ENCODE assay signal across 9 cellular contexts in genomic region chr3:179929091-179929529, GRCh38.
DNase-seq lines count a peak whose midpoint lies in the region; ATAC-seq, FAIRE-seq and TF ChIP-seq lines count a peak whose summit lies in the region.
"Had no signal": no experiment of that assay in that cellular context is flagged by ENCODE, and none has a peak within 500 bp of the region (broad histone marks: within the 10 kb centered on the region; RNA-seq: fewer than 3 reads in every experiment).

No MANE protein-coding gene starts in this region.

- POLR2A ChIA-PET in T-cell (lab: Charles Lee), result no interaction called here

- no peak overlapping the region for H3K27ac Mint-ChIP-seq in T-cell

- H3K27me3 Mint-ChIP-seq in T-cell, result peaks cover 10 to 14% of the 10 kb centered on the region in 2 donors

- peak; percentile 28 for FAIRE-seq in G401.6 (lab: Jason Lieb, UNC)

- peak; percentile 80 to 83 for DNase-seq in HAP-1 (ENCODE audit: low spot score in 2 of 2)
- peak; percentile 49 for DNase-seq in NCI-H128 (lab: John Stamatoyannopoulos, UW; ENCODE audit: unreplicated experiment)
- peak in 22 of 34 experiments; percentile 2 to 31 (median 10) for DNase-seq in T-cell
- DNase-seq in cardiac fibroblast (ENCODE audit: low read depth in 2 of 2), result peak; percentile 77 to 83
- DNase-seq in stimulated activated CD8-positive, alpha-beta memory T cell treated with anti-CD3 and anti-CD28 coated beads, Interleukin-7, amount 100 ng/mL, for 24 hours (ENCODE audit: low read depth), result peak; percentile 7
- DNase-seq in activated CD4-positive, CD25-positive, alpha-beta regulatory T cell treated with anti-CD3 and anti-CD28 coated beads, Interleukin-2, amount 50 U/mL, for 72 hours, result no peak

- no peak overlapping the region for H3K4me3 Mint-ChIP-seq in T-cell
- H3K4me3 Mint-ChIP-seq: central memory CD8-positive, alpha-beta T cell had no signal

- peaks cover 0 to 1% (median 1%) of the 10 kb centered on the region in 3 donors for H3K4me1 Mint-ChIP-seq in T-cell
- H3K4me1 Mint-ChIP-seq: central memory CD8-positive, alpha-beta T cell had no signal

- ATAC-seq in T-cell (replicated peaks in 1 of 4), result no peak

- TF ChIP-seq RAD21 in liver (IDR thresholded peaks at IDR 0.05), result peak; percentile 70 to 73

- H3K9me3 Mint-ChIP-seq in T-cell, result no peaks in the 10 kb centered on the region
- H3K9me3 Mint-ChIP-seq: central memory CD8-positive, alpha-beta T cell had no signal

- H3K36me3 ChIP-seq in HAP-1 (replicated peaks), result no peaks in the 10 kb centered on the region
- no peaks in the 10 kb centered on the region for H3K36me3 ChIP-seq in liver (ENCODE audit: control insufficient read depth in 4 of 4, insufficient read depth in 3 of 4, low read depth in 1 of 4, low read length in 3 of 4)

- whole genome bisulfite sequencing in liver, result 10% methylated on average over 1 of the region's 1 CpG

- H3K4me3 ChIP-seq in HAP-1 (no peak overlapping the region), cardiac fibroblast (replicated peaks in 1 of 2; ENCODE audit: low read depth in 2 of 2, low read length in 2 of 2) (no peak overlapping the region), liver (ENCODE audit: low read depth in 1 of 3, low read length in 3 of 3) (no peak overlapping the region)

- no peak overlapping the region for H3K27ac ChIP-seq in liver (ENCODE audit: low read depth in 1 of 2, low read length in 2 of 2)

- H3K36me3 Mint-ChIP-seq in T-cell, result no peaks in the 10 kb centered on the region

- H3K4me1 ChIP-seq in HAP-1 (peaks cover 5% of the 10 kb centered on the region), liver (ENCODE audit: control insufficient read depth in 4 of 4, insufficient read depth in 4 of 4, low read length in 3 of 4) (no peaks in the 10 kb centered on the region)

- in situ Hi-C loops in HAP-1 (cut with MboI; ENCODE audit: low sequenced_read_pairs), result no loop called here

- H3K27me3 ChIP-seq in HAP-1 (ENCODE audit: low read depth), result no peaks in the 10 kb centered on the region
- H3K27me3 ChIP-seq in liver (ENCODE audit: control insufficient read depth in 4 of 4, insufficient read depth in 4 of 4, low read length in 3 of 4), result peaks cover 0 to 3% (median 0%) of the 10 kb centered on the region in 4 donors

- H3K9ac ChIP-seq in liver (ENCODE audit: low read depth in 1 of 2, low read length in 2 of 2), result no peak overlapping the region

- TF ChIP-seq CTCF in cardiac fibroblast (IDR thresholded peaks at IDR 0.05; ENCODE audit: low read depth, low read length) (peak; percentile 77), liver (IDR thresholded peaks at IDR 0.05; ENCODE audit: low read depth, low read length, missing input control) (peak; percentile 62)

- H3K9me3 ChIP-seq in HAP-1, result no peaks in the 10 kb centered on the region
- H3K9me3 ChIP-seq in liver (ENCODE audit: control insufficient read depth in 4 of 4, low read length in 3 of 4), result no peaks in the 10 kb centered on the region

- CTCF ChIA-PET in T-cell (lab: Charles Lee), result interaction anchor here (0.7 to 1.6 kb wide), 12 partner anchors 8 to 1350 kb away, joined by 3 to 8 read pairs (median 3); no protein-coding TSS in a partner anchor

TF ChIP-seq in liver, 16 proteins besides CTCF, POLR2A, EP300 and RAD21:
- no peak for TF ChIP-seq REST (IDR thresholded peaks at IDR 0.05)
- no peak for TF ChIP-seq HNF4A (conservative IDR thresholded peaks at IDR 0.05)
TF ChIP-seq in liver: peak in this region for 0.
